Comparison of ENCODE assay signal across 28 cellular contexts in genomic region chr11:10378362-10378761, GRCh38.
"Had no signal": no experiment of that assay in that cellular context is flagged by ENCODE, and none has a peak within 500 bp of the region (broad histone marks: within the 10 kb centered on the region; RNA-seq: fewer than 3 reads in every experiment).

No MANE protein-coding gene starts in this region.

- H3K9me3 ChIP-seq: heart left ventricle, mucosa of descending colon, pancreas, psoas muscle, sigmoid colon, stomach, thoracic aorta, vagina had no signal

- H3K4me2 ChIP-seq: smooth muscle cell had no signal

- H3K36me3 ChIP-seq: heart left ventricle, pancreas, sigmoid colon, stomach, thoracic aorta, vagina had no signal

- H3K4me1 ChIP-seq: pancreas had no signal

- H3K27ac ChIP-seq: epithelial cell of prostate, pancreas, psoas muscle, vagina had no signal

- H3K27me3 ChIP-seq: heart left ventricle, pancreas, sigmoid colon, stomach, vagina had no signal

- FAIRE-seq: colon, endometrium, kidney, pancreas had no signal

- ATAC-seq: activated CD4-positive, alpha-beta T cell treated with anti-CD3 and anti-CD28 coated beads for 36 hours; activated CD8-positive, alpha-beta memory T cell treated with anti-CD3 and anti-CD28 coated beads, Interleukin-2, amount 10 ng/mL, durations not matched to agents 7 days and 5 days; activated CD8-positive, alpha-beta T cell treated with anti-CD3 and anti-CD28 coated beads, Interleukin-2, amount 10 ng/mL, durations not matched to agents 7 days and 5 days; activated naive CD4-positive, alpha-beta T cell treated with anti-CD3 and anti-CD28 coated beads, Interleukin-2, amount 50 U/mL, for 72 hours; mucosa of descending colon; stimulated activated naive B cell treated with anti-CD40 and anti-IgM and Interleukin-4, amounts not matched to agents 10 μg/mL and 1 μg/mL and 100 μg/mL, for 72 hours had no signal

- DNase-seq: activated CD4-positive, alpha-beta T cell treated with anti-CD3 and anti-CD28 coated beads for 36 hours; activated CD4-positive, CD25-positive, alpha-beta regulatory T cell; activated CD8-positive, alpha-beta memory T cell treated with anti-CD3 and anti-CD28 coated beads, Interleukin-2, amount 10 ng/mL, durations not matched to agents 7 days and 5 days; activated T-cell treated with anti-CD3 and anti-CD28 coated beads, Interleukin-2, amount 50 U/mL, for 48 hours; anterior cingulate cortex; effector CD8-positive, alpha-beta T cell; heart left ventricle; hypothalamus; immature natural killer cell; kidney; pancreas; psoas muscle; sigmoid colon; stimulated activated CD4-positive, alpha-beta T cell treated with anti-CD3 and anti-CD28 coated beads, Interleukin-1b, Interleukin-23, amount 100 ng/mL, for 48 hours; stimulated activated naive B cell treated with anti-CD40 and anti-IgM and Interleukin-4, amounts not matched to agents 10 μg/mL and 1 μg/mL and 100 μg/mL, for 72 hours; stomach; T-helper 1 cell; trophoblast cell had no signal

- H3K4me3 ChIP-seq: heart left ventricle, lung, mucosa of descending colon, pancreas, psoas muscle, sigmoid colon, smooth muscle cell, stomach, thoracic aorta, vagina had no signal
